In genomic region chr3:119288669-119289068, GRCh38 we compare ENCODE assay signal across 30 cellular contexts.
"Had no signal": no experiment of that assay in that cellular context is flagged by ENCODE, and none has a peak within 500 bp of the region (broad histone marks: within the 10 kb centered on the region; RNA-seq: fewer than 3 reads in every experiment).

No MANE protein-coding gene starts in this region.

- H3K4me3 Mint-ChIP-seq: naive thymus-derived CD8-positive, alpha-beta T cell; nephron; neural crest cell; stimulated activated naive CD8-positive, alpha-beta T cell treated with anti-CD3 and anti-CD28 coated beads, Interleukin-15, Interleukin-2, amounts not matched to agents 100 ng/mL and 50 ng/mL, for 24 hours had no signal

- H3K36me3 ChIP-seq: heart right ventricle, lower lobe of right lung, pancreas, prostate gland, suprapubic skin, thoracic aorta, tibial artery, upper lobe of left lung, vagina had no signal

- H3K27me3 Mint-ChIP-seq: naive thymus-derived CD8-positive, alpha-beta T cell; stimulated activated naive CD8-positive, alpha-beta T cell treated with anti-CD3 and anti-CD28 coated beads, Interleukin-15, Interleukin-2, amounts not matched to agents 100 ng/mL and 50 ng/mL, for 24 hours had no signal

- H3K27me3 ChIP-seq: heart right ventricle, hepatocyte, pancreas, suprapubic skin, upper lobe of left lung, vagina had no signal

- H3K9me3 ChIP-seq: pancreas, prostate gland, suprapubic skin had no signal

- ATAC-seq: heart right ventricle; left cardiac atrium; left lobe of liver; left ventricle myocardium superior; naive thymus-derived CD8-positive, alpha-beta T cell; right cardiac atrium; sciatic nerve had no signal

- H3K27ac Mint-ChIP-seq: nephron; stimulated activated naive CD8-positive, alpha-beta T cell treated with anti-CD3 and anti-CD28 coated beads, Interleukin-15, Interleukin-2, amounts not matched to agents 100 ng/mL and 50 ng/mL, for 24 hours had no signal

- H3K27ac ChIP-seq: heart right ventricle, hepatocyte, lower lobe of right lung, pancreas, prostate gland, skin epidermis, suprapubic skin, thoracic aorta, tibial artery, upper lobe of left lung, vagina had no signal

- H3K4me3 ChIP-seq: heart right ventricle, hepatocyte, lower lobe of right lung, pancreas, prostate gland, skin epidermis, suprapubic skin, thoracic aorta, tibial artery, upper lobe of left lung, vagina had no signal

- H3K4me2 ChIP-seq: hepatocyte had no signal

- H2AFZ ChIP-seq: hepatocyte had no signal

- H3K4me1 ChIP-seq: prostate gland had no signal

- H3K79me2 ChIP-seq: hepatocyte had no signal

- FAIRE-seq: keratinocyte, pancreas had no signal

- DNase-seq: heart right ventricle; kidney glomerular epithelial cell; left cardiac atrium; left ventricle myocardium superior; lower lobe of right lung; mammary epithelial cell; mesenchymal stem cell; naive thymus-derived CD8-positive, alpha-beta T cell; pancreas; retina; right cardiac atrium; stimulated activated CD4-positive, alpha-beta T cell treated with anti-CD3 and anti-CD28 coated beads, Interleukin-12 subunit alpha, Interleukin-12 subunit beta, amount 100 ng/mL, for 4 hours; stimulated activated CD4-positive, alpha-beta T cell treated with anti-CD3 and anti-CD28 coated beads, Interleukin-15, amount 100 ng/mL, for 24 hours; stimulated activated CD4-positive, alpha-beta T cell treated with anti-CD3 and anti-CD28 coated beads, Interleukin-2, amount 100 ng/mL, for 24 hours; stimulated activated CD4-positive, alpha-beta T cell treated with anti-CD3 and anti-CD28 coated beads, Interleukin-4, amount 100 ng/mL, for 1 hour; stimulated activated naive CD4-positive, alpha-beta T cell; tibial artery; upper lobe of left lung had no signal
